Comparison of ENCODE assay signal across 8 cellular contexts in genomic region chr1:169483500-169483966, GRCh38. TPM values are rescaled to one million over a fixed set of nuclear protein-coding genes. Genes with fewer than 3 reads are reported as not detected.
DNase-seq lines count a peak whose midpoint lies in the region; ATAC-seq, FAIRE-seq and TF ChIP-seq lines count a peak whose summit lies in the region.

No MANE protein-coding gene starts in this region.

- peak overlapping the region; percentile 82 for H3K4me3 ChIP-seq in A673 (ENCODE audit: low read depth, low read length, poor library complexity, severe bottlenecking)
- H3K4me3 ChIP-seq in HUES6 (ENCODE audit: low read depth, low read length): peak overlapping the region; percentile 81
- H3K4me3 ChIP-seq in astrocyte (ENCODE audit: insufficient read depth, low read depth, low read length): peak overlapping the region; percentile 82
- H3K4me3 ChIP-seq in urinary bladder (ENCODE audit: low read depth, low read length): peak overlapping the region; percentile 77

- peaks cover 64% of the 10 kb centered on the region for H3K79me2 ChIP-seq in astrocyte (ENCODE audit: insufficient read depth, low read length)

- no peaks in the 10 kb centered on the region for H3K27me3 ChIP-seq in A673 (replicated peaks; ENCODE audit: insufficient read depth, low read depth, low read length, poor library complexity)
- no peaks in the 10 kb centered on the region for H3K27me3 ChIP-seq in HUES6 (ENCODE audit: control insufficient read depth, insufficient read depth, low read length)
- no peaks in the 10 kb centered on the region for H3K27me3 ChIP-seq in astrocyte (ENCODE audit: insufficient read depth, low read length)

- no peak overlapping the region for H2AFZ ChIP-seq in astrocyte (ENCODE audit: low read depth, low read length)

- no peak for FAIRE-seq in astrocyte (lab: Jason Lieb, UNC)

- peaks cover 41% of the 10 kb centered on the region for H3K4me1 Mint-ChIP-seq in astrocyte (ENCODE audit: low read depth, unreplicated experiment)

- H4K20me1 ChIP-seq in astrocyte (ENCODE audit: insufficient read depth, low read length): peaks cover 53% of the 10 kb centered on the region

- no peaks in the 10 kb centered on the region for H3K36me3 ChIP-seq in A673 (ENCODE audit: insufficient read depth, low read length, poor library complexity, severe bottlenecking)
- H3K36me3 ChIP-seq in HUES6 (ENCODE audit: control insufficient read depth, insufficient read depth, low read length): no peaks in the 10 kb centered on the region
- no peaks in the 10 kb centered on the region for H3K36me3 ChIP-seq in astrocyte (ENCODE audit: insufficient read depth, low read length)
- H3K36me3 ChIP-seq in urinary bladder (ENCODE audit: insufficient read depth): no peaks in the 10 kb centered on the region

- H3K27ac ChIP-seq in A673 (ENCODE audit: low read depth, low read length, poor library complexity, severe bottlenecking) (no peak overlapping the region), HUES6 (ENCODE audit: low read depth, low read length) (no peak overlapping the region), astrocyte (ENCODE audit: low read depth, low read length) (no peak overlapping the region), urinary bladder (ENCODE audit: low read depth) (peak overlapping the region; percentile 57), RWPE1 (no peak overlapping the region)

- 60% methylated on average over 5 of the region's 5 CpGs for WGBS in urinary bladder

- peak overlapping the region; percentile 3 for H3K27ac Mint-ChIP-seq in astrocyte (ENCODE audit: unreplicated experiment)

- H3K9ac ChIP-seq in HUES6 (ENCODE audit: low read length) (no peak overlapping the region), astrocyte (ENCODE audit: low read length) (peak overlapping the region; percentile 15)

- H3K36me3 Mint-ChIP-seq in astrocyte (ENCODE audit: low read depth, unreplicated experiment): no peaks in the 10 kb centered on the region

- H3K27me3 Mint-ChIP-seq in astrocyte (ENCODE audit: low read depth, unreplicated experiment): no peaks in the 10 kb centered on the region

- no TSS peak for BruUV-seq in A673 (replicated peaks; lab: Mats Ljungman, UMichigan)

- no peaks in the 10 kb centered on the region for H3K9me3 Mint-ChIP-seq in astrocyte (ENCODE audit: unreplicated experiment)

- ATAC-seq in left lobe of liver (peak; percentile 34), HG03571 (IDR thresholded peaks at IDR 0.05; ENCODE audit: unreplicated experiment) (no peak)

- DNase-seq in A673 (ENCODE audit: low spot score) (no peak), astrocyte (ENCODE audit: low read depth) (peak; percentile 42), left lobe of liver (ENCODE audit: low spot score) (peak; percentile 67), NCI-H1105 treated with DMSO at 0.1 percent for 48 hours (lab: John Stamatoyannopoulos, UW) (no peak), RWPE1 (ENCODE audit: low spot score) (no peak)

- H3K4me3 Mint-ChIP-seq in astrocyte (ENCODE audit: unreplicated experiment): peak overlapping the region; percentile 95

- CTCF ChIA-PET in A673 (lab: Charles Lee) (no interaction called here), RWPE1 (lab: Yijun Ruan, JAX) (no interaction called here)

- intact Hi-C loops in A673 (cut with micrococcal nuclease; ENCODE audit: unreplicated experiment): no loop called here

- TF ChIP-seq CTCF in A673 (conservative IDR thresholded peaks at IDR 0.05; ENCODE audit: low read depth, low read length) (no peak), astrocyte (IDR thresholded peaks at IDR 0.05; ENCODE audit: insufficient read depth, low read depth, low read length) (no peak), RWPE1 (conservative IDR thresholded peaks at IDR 0.05; ENCODE audit: low read depth) (no peak)

- H3K4me1 ChIP-seq in A673 (ENCODE audit: insufficient read depth, low read length, poor library complexity, severe bottlenecking) (peaks cover 31% of the 10 kb centered on the region), HUES6 (ENCODE audit: control insufficient read depth, insufficient read depth, low read length) (peaks cover 53% of the 10 kb centered on the region), astrocyte (ENCODE audit: insufficient read depth, low read length) (peaks cover 30% of the 10 kb centered on the region), urinary bladder (ENCODE audit: insufficient read depth) (peaks cover 3% of the 10 kb centered on the region)

- H3K9me3 ChIP-seq in A673 (ENCODE audit: low read depth, low read length, poor library complexity, severe bottlenecking) (no peaks in the 10 kb centered on the region), HUES6 (ENCODE audit: control insufficient read depth, insufficient read depth, low read depth, low read length) (no peaks in the 10 kb centered on the region), astrocyte (ENCODE audit: insufficient read depth, low read depth, low read length) (no peaks in the 10 kb centered on the region)

- POLR2A ChIA-PET in A673 (lab: Charles Lee; ENCODE audit: low non-redundant PET): no interaction called here
- POLR2A ChIA-PET in RWPE1 (lab: Yijun Ruan, JAX; ENCODE audit: low non-redundant PET): no interaction called here

- H3K4me2 ChIP-seq in astrocyte (ENCODE audit: low read length): peak overlapping the region; percentile 94

RNA-seq across cellular contexts. Expression of gene SLC19A2, which starts 2.2 kb away (rescaled TPM):
- total RNA-seq in A673 (2021) (9.9 TPM in 2 replicates), astrocyte (12.5 and 14.1 TPM in 2 replicates), left lobe of liver (9.1 TPM), urinary bladder (24.2 TPM)
- 23.6 TPM for polyA plus RNA-seq in urinary bladder

RNA-seq across cellular contexts. Expression of gene CCDC181, which starts 56.3 kb away (rescaled TPM):
- total RNA-seq in A673 (2021) (5.7 and 6.7 TPM in 2 replicates), astrocyte (1.1 and 1.5 TPM in 2 replicates), left lobe of liver (not detected), urinary bladder (2.0 TPM)
- polyA plus RNA-seq in urinary bladder: 0.24 TPM

Comparison
In these comparisons a context has a peak if more than half of its experiments do, and no peak if none do; other contexts are left out.
1. DNase-seq: peak in astrocyte (single experiment) and left lobe of liver (single experiment); none in A673 (single experiment), NCI-H1105 treated with DMSO at 0.1 percent for 48 hours (single experiment) and RWPE1 (single experiment).
2. Peak in every context shown above with its lines, with median percentiles within 50 percentile points of each other: H3K4me3 ChIP-seq.